ENCODE assay signal across 33 cellular contexts in the genomic region with DNA sequence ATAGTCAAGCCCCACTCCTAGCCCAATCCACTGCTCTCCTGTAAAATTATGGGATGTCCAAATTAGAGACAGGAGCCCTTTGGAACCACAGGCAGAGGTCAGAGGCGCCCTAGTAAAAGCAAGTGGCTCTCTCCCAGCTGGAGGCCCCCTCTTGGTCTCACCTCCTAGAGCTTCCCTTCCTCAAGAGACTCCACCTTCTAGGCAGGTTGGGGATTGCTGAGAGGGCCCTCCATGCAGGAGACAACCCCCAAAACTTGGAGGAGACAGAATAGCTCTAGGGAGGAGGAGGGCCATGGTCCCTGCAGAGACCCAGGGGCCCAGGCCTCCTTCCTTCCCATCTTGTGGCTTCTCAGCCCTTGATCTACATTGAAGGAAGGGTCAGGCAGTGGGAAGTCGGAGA. TPM values are rescaled to one million over a fixed set of nuclear protein-coding genes. Genes with fewer than 3 reads are reported as not detected.
"Had no signal": no experiment of that assay in that cellular context is flagged by ENCODE, and none has a peak within 500 bp of the region (broad histone marks: within the 10 kb centered on the region; RNA-seq: fewer than 3 reads in every experiment).

No MANE protein-coding gene starts in this region.

- H3K36me3 Mint-ChIP-seq: mesothelial cell of epicardium had no signal

- FAIRE-seq: endometrium, islet of Langerhans, keratinocyte had no signal

- H3K9me3 Mint-ChIP-seq: dendritic cell treated with granulocyte-macrophage colony-stimulating factor and Interleukin-4, amounts not matched to agents 40 ng/mL and 50 ng/mL, for 4 days; effector memory CD8-positive, alpha-beta T cell; endodermal cell; mesothelial cell of epicardium had no signal

- H3K27me3 Mint-ChIP-seq: effector memory CD8-positive, alpha-beta T cell had no signal

- H3K4me3 Mint-ChIP-seq: dendritic cell treated with granulocyte-macrophage colony-stimulating factor and Interleukin-4, amounts not matched to agents 40 ng/mL and 50 ng/mL, for 4 days; effector memory CD8-positive, alpha-beta T cell; endodermal cell; mesothelial cell of epicardium had no signal

- H3K27ac Mint-ChIP-seq: dendritic cell treated with granulocyte-macrophage colony-stimulating factor and Interleukin-4, amounts not matched to agents 40 ng/mL and 50 ng/mL, for 4 days; effector memory CD8-positive, alpha-beta T cell; endodermal cell; mesothelial cell of epicardium had no signal

- H3K4me3 ChIP-seq: colonic mucosa, esophagus squamous epithelium, gastrocnemius medialis, heart right ventricle, left lung, lower lobe of right lung, mucosa of descending colon had no signal

- H3K9me3 ChIP-seq: colonic mucosa, esophagus squamous epithelium, gastrocnemius medialis, heart right ventricle, left lung, lower lobe of right lung, mucosa of descending colon had no signal

- H3K4me1 ChIP-seq: colonic mucosa, lower lobe of right lung had no signal

- DNase-seq: colonic mucosa; cortex of kidney; effector CD8-positive, alpha-beta T cell; effector memory CD8-positive, alpha-beta T cell; endodermal cell; erythroblast; esophagus squamous epithelium; foreskin fibroblast; foreskin melanocyte; gastrocnemius medialis; glutamatergic neuron; head of caudate nucleus; heart right ventricle; hippocampal formation; left cardiac atrium; left lung; left ventricle myocardium superior; lower lobe of right lung; mesenchymal stem cell; mucosa of descending colon had no signal

- H3K36me3 ChIP-seq: colonic mucosa, esophagus squamous epithelium, gastrocnemius medialis, heart right ventricle, left lung, lower lobe of right lung had no signal

- H3K27me3 ChIP-seq: colonic mucosa, gastrocnemius medialis, heart right ventricle had no signal

- H3K27ac ChIP-seq: colonic mucosa, epithelial cell of prostate, esophagus squamous epithelium, gastrocnemius medialis, left lung, lower lobe of right lung had no signal

RNA-seq across cellular contexts. Expression of gene NEUROD2, which starts 29.4 kb away (rescaled TPM):
- total RNA-seq: colonic mucosa, dermis microvascular lymphatic vessel endothelial cell, endodermal cell, esophagus mucosa, esophagus squamous epithelium, gastrocnemius medialis, glomerular endothelial cell, heart right ventricle, kidney epithelial cell, left cardiac atrium, left lung, left ventricle myocardium superior, lower lobe of right lung, lung microvascular endothelial cell, mesenteric fat pad, mesothelial cell of epicardium had no signal
- polyA plus RNA-seq: heart right ventricle, keratinocyte had no signal

RNA-seq across cellular contexts. Expression of gene PPP1R1B, which starts 48.5 kb away (rescaled TPM):
- total RNA-seq: dermis microvascular lymphatic vessel endothelial cell, glomerular endothelial cell, kidney epithelial cell, lung microvascular endothelial cell, myocyte had no signal
